In the genomic region with DNA sequence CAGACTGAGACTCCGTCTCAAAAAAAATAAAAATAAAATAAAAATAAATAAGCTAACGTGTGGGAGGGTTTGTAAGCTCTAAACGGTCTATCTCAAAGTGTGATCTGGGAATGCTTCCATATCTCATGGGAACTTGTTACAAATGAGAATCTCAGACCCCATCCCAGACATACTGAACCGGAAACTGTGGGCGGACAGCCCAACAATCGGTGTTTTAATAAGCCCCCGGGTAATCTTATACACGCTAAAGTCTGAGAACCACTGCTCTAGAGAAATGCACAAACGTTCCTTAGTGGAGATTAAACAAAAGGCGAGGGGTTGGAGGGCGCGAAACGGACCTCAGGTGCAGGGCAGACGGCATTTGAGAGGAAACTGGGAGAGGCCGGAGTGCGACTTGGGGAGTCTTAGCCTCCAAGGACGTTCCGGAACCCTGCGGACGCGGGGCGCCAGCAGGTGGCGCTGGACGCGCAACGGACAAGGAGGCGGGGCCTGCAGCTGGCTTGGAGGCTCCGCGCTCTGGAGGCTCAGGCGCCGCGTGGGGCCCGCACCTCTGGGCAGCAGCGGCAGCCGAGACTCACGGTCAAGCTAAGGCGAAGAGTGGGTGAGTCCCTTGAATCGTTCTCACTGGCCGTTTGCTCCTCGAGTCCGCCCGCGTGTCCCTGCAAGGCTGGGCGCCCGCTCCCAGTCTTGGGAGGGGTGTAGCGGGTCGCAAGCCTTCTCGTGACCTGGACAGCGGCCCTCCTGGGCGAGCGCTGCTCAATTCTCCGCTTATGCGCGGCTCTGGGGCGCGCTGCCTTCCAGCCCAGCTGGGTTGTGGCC, we compare ENCODE assay signal across 8 cellular contexts. TPM values are rescaled to one million over a fixed set of nuclear protein-coding genes. Genes with fewer than 3 reads are reported as not detected.
DNase-seq lines count a peak whose midpoint lies in the region; ATAC-seq and TF ChIP-seq lines count a peak whose summit lies in the region.
"Not testable (repeated sequence)": the region's sequence is repeated elsewhere in the genome, so short reads cannot be mapped to it uniquely, and the experiment has no call there.

A gene (plus strand): TSS at position 527 of the 819 bp plus-strand sequence. CDS start 5,320 bp downstream, outside the sequence.

- H3K27me3 ChIP-seq in body of pancreas; aorta (ENCODE audit: control insufficient read depth in 1 of 2, insufficient read depth in 2 of 2, low read length in 1 of 2): not testable (repeated sequence)

- H3K4me1 ChIP-seq in body of pancreas; aorta (ENCODE audit: control insufficient read depth in 1 of 2, insufficient read depth in 2 of 2, low read length in 2 of 2): not testable (repeated sequence)

- not testable (repeated sequence) for H3K36me3 ChIP-seq in body of pancreas (replicated peaks in 1 of 2; ENCODE audit: insufficient read depth in 1 of 2, low read depth in 2 of 2); aorta (ENCODE audit: control insufficient read depth in 1 of 2, insufficient read depth in 2 of 2, low read length in 1 of 2)

- H3K4me3 ChIP-seq in body of pancreas = peak within 1 kb of the TSS in 1 of 2 donors; percentile 60
- peak within 1 kb of the TSS; percentile 55 for H3K4me3 ChIP-seq in retinal pigment epithelial cell (ENCODE audit: low read length)
- peak within 1 kb of the TSS; percentile 61 to 62 for H3K4me3 ChIP-seq in aorta (ENCODE audit: low read length in 2 of 2)

- H3K9me3 ChIP-seq in body of pancreas; aorta (ENCODE audit: control insufficient read depth, low read length): not testable (repeated sequence)

- WGBS in body of pancreas, 2 donors = 5 to 19% methylated on average over 14 to 56 of the region's 56 CpGs
- WGBS in aorta, 2 donors = 1% methylated on average over 56 of the region's 56 CpGs

- ATAC-seq in GM18517 (IDR thresholded peaks at IDR 0.05; ENCODE audit: unreplicated experiment) = peak; percentile 93
- ATAC-seq in HG02981 (IDR thresholded peaks at IDR 0.05; ENCODE audit: unreplicated experiment) = peak; percentile 95
- peak; percentile 97 for ATAC-seq in body of pancreas
- peak; percentile 99 for ATAC-seq in aorta (ENCODE audit: low FRiP score)

- DNase-seq in NCI-H2081 (lab: John Stamatoyannopoulos, UW) (peak; percentile 85 to 88), UCSD-AML1 (lab: John Stamatoyannopoulos, UW; ENCODE audit: unreplicated experiment) (peak; percentile 69), body of pancreas (peak; percentile 89 to 95 (median 92)), iPS DF 19.7 (ENCODE audit: low read depth, low spot score) (peak; percentile 40), retinal pigment epithelial cell (ENCODE audit: low read depth) (peak; percentile 35), aorta (peak; percentile 94 to 98)

- H3K27ac ChIP-seq in body of pancreas = peak within 1 kb of the TSS; percentile 54 to 74 (median 63)
- not testable (repeated sequence) for H3K27ac ChIP-seq in aorta (ENCODE audit: low read depth in 1 of 2, low read length in 2 of 2)

- TF ChIP-seq POLR2A in body of pancreas (IDR thresholded peaks at IDR 0.05) = peak in 2 of 3 donors; percentile 22 to 41

- intact Hi-C loops in body of pancreas (cut with DNase I) = not testable (repeated sequence)
- intact Hi-C loops in aorta (cut with DNase I) = loop anchor here (5.0 kb wide), 4 partner anchors 108 to 273 kb away; a partner anchor contains a TSS

- peak; percentile 78 to 96 (median 87) for TF ChIP-seq CTCF in body of pancreas (IDR thresholded peaks at IDR 0.05)
- TF ChIP-seq CTCF in retinal pigment epithelial cell (conservative IDR thresholded peaks at IDR 0.05; ENCODE audit: low read depth, low read length) = peak; percentile 78

RNA-seq across cellular contexts. Expression of the gene that starts here (rescaled TPM):
- total RNA-seq in body of pancreas (10 to 100 TPM in 1 of 2 donors, 1 to 10 TPM in 1; 3.0 to 12.7 TPM), aorta (10 to 100 TPM; 31.7 to 41.1 TPM)
- polyA plus RNA-seq in aorta = 10 to 100 TPM in 1 of 2 donors, 1 to 10 TPM in 1; 7.8 to 33.5 TPM

Comparison
In these comparisons a context has a peak if more than half of its experiments do, and no peak if none do; other contexts are left out.
1. DNase-seq: peak in every context shown above with its lines; median percentile 96 in aorta; 92 in body of pancreas; 86 in NCI-H2081; 69 in UCSD-AML1; 40 in iPS DF 19.7; 35 in retinal pigment epithelial cell.